In genomic region chr11:124800226-124800929, GRCh38 we compare ENCODE assay signal across 8 cellular contexts. TPM values are rescaled to one million over a fixed set of nuclear protein-coding genes. Genes with fewer than 3 reads are reported as not detected.
A peak's percentile ranks its signal among the peaks of the same experiment; 100 is the strongest.
DNase-seq lines count a peak whose midpoint lies in the region; ATAC-seq and TF ChIP-seq lines count a peak whose summit lies in the region.

MSANTD2 (minus strand) TSS chr11:124800406; CDS start chr11:124800380, 26 bp downstream.

- no peaks in the 10 kb centered on the region for H3K27me3 ChIP-seq in HUES6 (ENCODE audit: control insufficient read depth, insufficient read depth, low read length)
- H3K27me3 ChIP-seq in Peyer's patch: no peaks in the 10 kb centered on the region

- peak within 1 kb of the TSS; percentile 96 for H3K27ac ChIP-seq in HUES6 (ENCODE audit: low read depth, low read length)
- H3K27ac ChIP-seq in Peyer's patch: peak within 1 kb of the TSS; percentile 89 to 98 (median 98)

- peak; percentile 87 to 89 for TF ChIP-seq POLR2A in Peyer's patch (IDR thresholded peaks at IDR 0.05)

- peak; percentile 84 for ATAC-seq in GM21423 (IDR thresholded peaks at IDR 0.05; ENCODE audit: unreplicated experiment)
- ATAC-seq in activated T-helper 17 cell treated with anti-CD3 and anti-CD28 coated beads, Interleukin-2, amount 50 U/mL, for 72 hours (replicated peaks): peak; percentile 94
- ATAC-seq in naive thymus-derived CD8-positive, alpha-beta T cell: peak; percentile 83 to 88

- H3K9me3 ChIP-seq in HUES6 (ENCODE audit: control insufficient read depth, insufficient read depth, low read depth, low read length) (no peaks in the 10 kb centered on the region), Peyer's patch (no peaks in the 10 kb centered on the region)

- peak within 1 kb of the TSS; percentile 89 for H3K27ac Mint-ChIP-seq in activated T-helper 17 cell treated with anti-CD3 and anti-CD28 coated beads, Interleukin-2, amount 50 U/mL, for 72 hours
- H3K27ac Mint-ChIP-seq in naive thymus-derived CD8-positive, alpha-beta T cell: peak within 1 kb of the TSS; percentile 91 to 99 (median 96)

- TF ChIP-seq CTCF in Peyer's patch (IDR thresholded peaks at IDR 0.05): no peak
- no peak for TF ChIP-seq CTCF in fibroblast of mammary gland (conservative IDR thresholded peaks at IDR 0.05; ENCODE audit: control insufficient read depth, insufficient read depth, low read depth, low read length)

- H3K4me3 ChIP-seq in HUES6 (ENCODE audit: low read depth, low read length) (peak within 1 kb of the TSS; percentile 86), Peyer's patch (peak within 1 kb of the TSS; percentile 75 to 100 (median 99)), fibroblast of mammary gland (ENCODE audit: control insufficient read depth, low read depth, low read length) (peak within 1 kb of the TSS; percentile 73)

- H3K9ac ChIP-seq in HUES6 (ENCODE audit: low read length): peak within 1 kb of the TSS; percentile 96

- H3K4me1 Mint-ChIP-seq in activated T-helper 17 cell treated with anti-CD3 and anti-CD28 coated beads, Interleukin-2, amount 50 U/mL, for 72 hours: peaks cover 13% of the 10 kb centered on the region
- peaks cover 15 to 34% (median 23%) of the 10 kb centered on the region in 4 donors for H3K4me1 Mint-ChIP-seq in naive thymus-derived CD8-positive, alpha-beta T cell

- peak; percentile 16 for DNase-seq in DMS 273 treated with DMSO at 0.1 percent for 48 hours (lab: John Stamatoyannopoulos, UW)
- peak; percentile 77 to 92 (median 89) for DNase-seq in Peyer's patch
- DNase-seq in fibroblast of mammary gland (ENCODE audit: low read depth): peak; percentile 63
- peak; percentile 57 to 83 (median 76) for DNase-seq in naive thymus-derived CD8-positive, alpha-beta T cell
- peak; percentile 59 to 71 (median 70) for DNase-seq in stimulated activated naive CD4-positive, alpha-beta T cell (lab: John Stamatoyannopoulos, UW)

- H3K4me3 Mint-ChIP-seq in activated T-helper 17 cell treated with anti-CD3 and anti-CD28 coated beads, Interleukin-2, amount 50 U/mL, for 72 hours: peak within 1 kb of the TSS; percentile 85
- peak within 1 kb of the TSS; percentile 87 to 98 (median 95) for H3K4me3 Mint-ChIP-seq in naive thymus-derived CD8-positive, alpha-beta T cell

- H3K36me3 ChIP-seq in HUES6 (ENCODE audit: control insufficient read depth, insufficient read depth, low read length) (no peaks in the 10 kb centered on the region), Peyer's patch (no peaks in the 10 kb centered on the region)

- POLR2A ChIA-PET in naive thymus-derived CD8-positive, alpha-beta T cell (lab: Charles Lee): interaction anchor here (0.7 to 4.4 kb wide), 16 partner anchors 34 to 311 kb away, joined by 3 to 23 read pairs (median 4); partner anchors contain the start of genes CCDC15, SIAE, SPA17 and TBRG1

- H3K27me3 Mint-ChIP-seq in activated T-helper 17 cell treated with anti-CD3 and anti-CD28 coated beads, Interleukin-2, amount 50 U/mL, for 72 hours: no peaks in the 10 kb centered on the region
- H3K27me3 Mint-ChIP-seq in naive thymus-derived CD8-positive, alpha-beta T cell: peaks cover 0 to 2% (median 0%) of the 10 kb centered on the region in 5 donors

- H3K36me3 Mint-ChIP-seq in activated T-helper 17 cell treated with anti-CD3 and anti-CD28 coated beads, Interleukin-2, amount 50 U/mL, for 72 hours (ENCODE audit: low read depth): peaks cover 4% of the 10 kb centered on the region
- H3K36me3 Mint-ChIP-seq in naive thymus-derived CD8-positive, alpha-beta T cell: peaks cover 0 to 7% (median 3%) of the 10 kb centered on the region in 3 donors

- no peaks in the 10 kb centered on the region for H3K9me3 Mint-ChIP-seq in activated T-helper 17 cell treated with anti-CD3 and anti-CD28 coated beads, Interleukin-2, amount 50 U/mL, for 72 hours
- H3K9me3 Mint-ChIP-seq in naive thymus-derived CD8-positive, alpha-beta T cell: no peaks in the 10 kb centered on the region

- peaks cover 14% of the 10 kb centered on the region; the same call in 1 of the 2 replicates for H3K4me1 ChIP-seq in HUES6 (ENCODE audit: control insufficient read depth, insufficient read depth, low read length)
- peaks cover 0 to 18% (median 6%) of the 10 kb centered on the region in 4 donors for H3K4me1 ChIP-seq in Peyer's patch

RNA-seq across cellular contexts. Expression of gene MSANTD2, which starts in this region (rescaled TPM):
- 10 to 100 TPM; 16.5 to 33.8 (median 17.3) TPM for total RNA-seq in Peyer's patch
- 10 to 100 TPM in 1 of 2 donors, 1 to 10 TPM in 1; 6.9 to 10.6 TPM for total RNA-seq in activated T-helper 17 cell treated with anti-CD3 and anti-CD28 coated beads, Interleukin-2, amount 50 U/mL, for 72 hours
- total RNA-seq in naive thymus-derived CD8-positive, alpha-beta T cell: 10 to 100 TPM; 23.0 to 25.5 TPM
- 1 to 10 TPM; 3.5 to 4.2 (median 4.0) TPM for polyA plus RNA-seq in naive thymus-derived CD8-positive, alpha-beta T cell

Comparison
In these comparisons a context has a peak if more than half of its experiments do, and no peak if none do; other contexts are left out.
1. Peak in every context shown above with its lines: DNase-seq, ATAC-seq, H3K4me3 ChIP-seq and H3K27ac ChIP-seq.
2. DNase-seq: peak in every context shown above with its lines; median percentile 89 in Peyer's patch; 76 in naive thymus-derived CD8-positive, alpha-beta T cell; 70 in stimulated activated naive CD4-positive, alpha-beta T cell; 63 in fibroblast of mammary gland; 16 in DMS 273 treated with DMSO at 0.1 percent for 48 hours.